23 cellular contexts compared by ENCODE assay signal in the genomic region with DNA sequence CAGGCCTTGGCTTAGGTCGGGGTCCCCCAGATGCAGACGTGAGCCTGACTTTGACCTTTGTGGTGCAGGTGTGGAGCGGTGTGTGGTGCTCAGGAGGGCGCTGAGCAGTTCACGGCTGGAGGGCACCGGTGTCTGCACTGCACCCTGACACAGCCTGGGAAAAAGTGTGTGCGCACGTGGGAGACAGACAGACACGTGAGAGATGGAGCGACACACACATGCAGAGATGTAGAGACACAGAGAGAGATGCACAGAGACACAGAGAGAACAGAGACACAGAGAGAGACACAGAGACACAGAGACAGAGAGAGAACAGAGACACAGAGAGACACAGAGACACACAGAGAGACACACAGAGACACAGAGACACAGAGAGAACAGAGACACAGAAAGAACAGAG. TPM values are rescaled to one million over a fixed set of nuclear protein-coding genes. Genes with fewer than 3 reads are reported as not detected.
"Had no signal": no experiment of that assay in that cellular context is flagged by ENCODE, and none has a peak within 500 bp of the region (broad histone marks: within the 10 kb centered on the region; RNA-seq: fewer than 3 reads in every experiment).

No MANE protein-coding gene starts in this region.

- H3K36me3 Mint-ChIP-seq: immature natural killer cell; stimulated activated effector memory CD8-positive, alpha-beta T cell treated with anti-CD3 and anti-CD28 coated beads, Interleukin-12 subunit alpha, Interleukin-12 subunit beta, amount 100 ng/mL, for 72 hours had no signal

- H3K9me3 Mint-ChIP-seq: endodermal cell; immature natural killer cell; stimulated activated effector memory CD8-positive, alpha-beta T cell treated with anti-CD3 and anti-CD28 coated beads, Interleukin-12 subunit alpha, Interleukin-12 subunit beta, amount 100 ng/mL, for 72 hours had no signal

- H3K4me2 ChIP-seq: smooth muscle cell had no signal

- ATAC-seq: foreskin keratinocyte; left lung; lower lobe of right lung; stimulated activated effector memory CD8-positive, alpha-beta T cell treated with anti-CD3 and anti-CD28 coated beads, Interleukin-12 subunit alpha, Interleukin-12 subunit beta, amount 100 ng/mL, for 72 hours; stimulated activated naive CD8-positive, alpha-beta T cell treated with anti-CD3 and anti-CD28 coated beads, Interleukin-15, Interleukin-2, amounts not matched to agents 100 U/mL and 50 U/mL, for 24 hours; upper lobe of right lung had no signal

- H3K4me1 ChIP-seq: colonic mucosa, foreskin keratinocyte, vagina had no signal

- H3K4me3 ChIP-seq: colonic mucosa, left lung, lower lobe of right lung, ovary, right atrium auricular region, smooth muscle cell, tibial artery, upper lobe of right lung, vagina had no signal

- H3K27ac ChIP-seq: colonic mucosa, foreskin keratinocyte, left lung, lower lobe of right lung, ovary, right atrium auricular region, tibial artery, upper lobe of right lung, vagina had no signal

- H3K4me1 Mint-ChIP-seq: immature natural killer cell; stimulated activated effector memory CD8-positive, alpha-beta T cell treated with anti-CD3 and anti-CD28 coated beads, Interleukin-12 subunit alpha, Interleukin-12 subunit beta, amount 100 ng/mL, for 72 hours had no signal

- H3K9me3 ChIP-seq: colonic mucosa, left lung, lower lobe of right lung, ovary, right atrium auricular region, tibial artery, upper lobe of right lung, vagina had no signal

- H3K36me3 ChIP-seq: colonic mucosa, left lung, lower lobe of right lung, ovary, right atrium auricular region, tibial artery, upper lobe of right lung, vagina had no signal

- DNase-seq: colonic mucosa; dermis blood vessel endothelial cell; endodermal cell; erythroblast; foreskin keratinocyte; immature natural killer cell; left lung; lower lobe of right lung; mesenchymal stem cell; midbrain; nucleus accumbens; stimulated activated CD4-positive, alpha-beta T cell treated with anti-CD3 and anti-CD28 coated beads, Interleukin-4, amount 100 ng/mL, for 1 hour; stimulated activated CD8-positive, alpha-beta memory T cell treated with anti-CD3 and anti-CD28 coated beads, Interleukin-4, amount 100 ng/mL, for 48 hours; stimulated activated naive CD8-positive, alpha-beta T cell treated with anti-CD3 and anti-CD28 coated beads, Interleukin-15, Interleukin-2, amounts not matched to agents 100 U/mL and 50 U/mL, for 24 hours; tibial artery; upper lobe of right lung had no signal

- H3K27ac Mint-ChIP-seq: endodermal cell; stimulated activated effector memory CD8-positive, alpha-beta T cell treated with anti-CD3 and anti-CD28 coated beads, Interleukin-12 subunit alpha, Interleukin-12 subunit beta, amount 100 ng/mL, for 72 hours had no signal

- H3K4me3 Mint-ChIP-seq: endodermal cell; immature natural killer cell; stimulated activated effector memory CD8-positive, alpha-beta T cell treated with anti-CD3 and anti-CD28 coated beads, Interleukin-12 subunit alpha, Interleukin-12 subunit beta, amount 100 ng/mL, for 72 hours had no signal

- H3K27me3 ChIP-seq: colonic mucosa, left lung, ovary, right atrium auricular region, upper lobe of right lung, vagina had no signal

RNA-seq across cellular contexts. Expression of a gene that starts 6.2 kb away (rescaled TPM):
- total RNA-seq: foreskin keratinocyte had no signal
- polyA plus RNA-seq: foreskin keratinocyte, immature natural killer cell, keratinocyte, neural cell had no signal
